In the genomic region with DNA sequence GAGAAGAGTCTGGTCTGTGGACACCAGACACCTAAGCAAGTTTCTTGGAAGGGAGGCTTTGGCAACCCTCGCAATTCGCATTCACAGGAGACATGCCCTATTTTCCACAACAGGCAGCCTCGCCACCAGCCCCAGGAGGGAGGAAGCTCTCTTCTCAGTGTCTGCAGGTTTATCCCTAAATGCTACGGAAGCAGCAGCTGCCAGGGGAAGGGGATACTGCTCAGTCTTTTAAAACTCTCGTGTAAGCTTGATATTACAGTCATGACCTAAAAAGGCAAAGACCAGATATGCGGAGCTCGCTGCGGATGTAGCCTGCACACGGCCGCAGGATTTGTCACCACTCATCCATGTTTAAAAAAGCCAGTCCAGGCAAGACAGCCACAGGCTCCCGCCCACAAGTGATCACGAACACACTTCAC, we compare ENCODE assay signal across 12 cellular contexts.
DNase-seq lines count a peak whose midpoint lies in the region; ATAC-seq and TF ChIP-seq lines count a peak whose summit lies in the region.
"Had no signal": no experiment of that assay in that cellular context is flagged by ENCODE, and none has a peak within 500 bp of the region (broad histone marks: within the 10 kb centered on the region; RNA-seq: fewer than 3 reads in every experiment).

No MANE protein-coding gene starts in this region.

- H3K27me3 ChIP-seq in esophagus muscularis mucosa, result peaks cover 0 to 6% (median 0%) of the 10 kb centered on the region in 4 donors
- H3K27me3 ChIP-seq: adrenal gland had no signal

- H3K27ac ChIP-seq in esophagus muscularis mucosa (replicated peaks in 1 of 4), result peak overlapping the region; percentile 36 to 62 (median 40)
- H3K27ac ChIP-seq: C4-2B had no signal

- ATAC-seq in HG02759 (IDR thresholded peaks at IDR 0.05; ENCODE audit: unreplicated experiment), result no peak

- TF ChIP-seq POLR2A in esophagus muscularis mucosa (IDR thresholded peaks at IDR 0.05; ENCODE audit: low read depth), result no peak

- DNase-seq in AG08395 (ENCODE audit: low spot score) (peak; percentile 78), LHCN-M2 (ENCODE audit: low read depth) (peak; percentile 80), esophagus muscularis mucosa (ENCODE audit: extremely low spot score) (no peak), posterior cingulate gyrus (peak in 6 of 10 donors; percentile 22 to 86 (median 42)), occipital lobe (lab: John Stamatoyannopoulos, UW) (no peak), T-helper 2 cell (no peak)
- DNase-seq in activated naive CD4-positive, alpha-beta T cell (lab: John Stamatoyannopoulos, UW), result no peak
- DNase-seq: adrenal gland, NCI-H187, nucleus accumbens had no signal

- intact Hi-C loops in esophagus muscularis mucosa (cut with DNase I), result no loop called here
- intact Hi-C loops in posterior cingulate gyrus (cut with DNase I), result no loop called here

- no peaks in the 10 kb centered on the region for H3K9me3 ChIP-seq in esophagus muscularis mucosa
- H3K9me3 ChIP-seq: adrenal gland had no signal

- H3K36me3 ChIP-seq in esophagus muscularis mucosa, result peaks cover 0 to 2% (median 0%) of the 10 kb centered on the region in 4 donors
- H3K36me3 ChIP-seq: adrenal gland had no signal

- no peak for TF ChIP-seq EP300 in esophagus muscularis mucosa (IDR thresholded peaks at IDR 0.05)

- H3K4me3 ChIP-seq in esophagus muscularis mucosa, result peak overlapping the region; percentile 18 to 37 (median 20)
- H3K4me3 ChIP-seq: adrenal gland had no signal

- no peak for TF ChIP-seq CTCF in esophagus muscularis mucosa (IDR thresholded peaks at IDR 0.05)

- 42% methylated on average over 12 of the region's 12 CpGs for WGBS in esophagus muscularis mucosa

- H3K4me1 ChIP-seq in esophagus muscularis mucosa, result peaks cover 21 to 33% (median 28%) of the 10 kb centered on the region in 4 donors

Comparison
In these comparisons a context has a peak if more than half of its experiments do, and no peak if none do; other contexts are left out.
1. DNase-seq: peak in AG08395 (single experiment), LHCN-M2 (single experiment) and posterior cingulate gyrus (6 of 10); none in esophagus muscularis mucosa (single experiment), occipital lobe (single experiment), activated naive CD4-positive, alpha-beta T cell (0 of 4) and T-helper 2 cell (0 of 5).